In genomic region chr1:156479093-156480014, GRCh38 we compare ENCODE assay signal across 16 cellular contexts. TPM values are rescaled to one million over a fixed set of nuclear protein-coding genes. Genes with fewer than 3 reads are reported as not detected.
A peak's percentile ranks its signal among the peaks of the same experiment; 100 is the strongest.
DNase-seq lines count a peak whose midpoint lies in the region; ATAC-seq, FAIRE-seq and TF ChIP-seq lines count a peak whose summit lies in the region.
"Had no signal": no experiment of that assay in that cellular context is flagged by ENCODE, and none has a peak within 500 bp of the region (broad histone marks: within the 10 kb centered on the region; RNA-seq: fewer than 3 reads in every experiment).

No MANE protein-coding gene starts in this region.

- TF ChIP-seq POLR2A in prostate gland (IDR thresholded peaks at IDR 0.05) = no peak

- H3K4me3 Mint-ChIP-seq in IgD-negative memory B cell = peak overlapping the region in 1 of 4 donors; percentile 68
- H3K4me3 Mint-ChIP-seq: activated naive CD4-positive, alpha-beta T cell treated with anti-CD3 and anti-CD28 coated beads, Interleukin-2, amount 10 ng/mL, durations not matched to agents 7 days and 5 days had no signal

- peaks cover 53 to 87% (median 77%) of the 10 kb centered on the region in 10 experiments for H3K4me1 ChIP-seq in BLaER1 treated with 17β-estradiol and CSF1 and Interleukin-3, amounts not matched to agents 10 nM and 100 nM
- H3K4me1 ChIP-seq in prostate gland (replicated peaks) = peaks cover 17% of the 10 kb centered on the region
- H3K4me1 ChIP-seq: colonic mucosa had no signal

- ATAC-seq in GM21723 (IDR thresholded peaks at IDR 0.05; ENCODE audit: unreplicated experiment) = no peak
- no peak for ATAC-seq in activated CD4-positive, CD25-positive, alpha-beta regulatory T cell treated with anti-CD3 and anti-CD28 coated beads, Interleukin-2, amount 50 U/mL, for 24 hours

- peaks cover 24 to 38% (median 27%) of the 10 kb centered on the region in 3 donors for H3K4me1 Mint-ChIP-seq in IgD-negative memory B cell

- peaks cover 99 to 100% (median 100%) of the 10 kb centered on the region in 11 experiments for H3K36me3 ChIP-seq in BLaER1 treated with 17β-estradiol and CSF1 and Interleukin-3, amounts not matched to agents 10 nM and 100 nM
- peaks cover 11 to 39% of the 10 kb centered on the region in 2 donors for H3K36me3 ChIP-seq in prostate gland

- H3K27ac Mint-ChIP-seq in IgD-negative memory B cell = peak overlapping the region in 2 of 3 donors; percentile 72 to 87

- intact Hi-C loops in dorsolateral prefrontal cortex (cut with DNase I) = loop anchor here in 1 of 2 donors (2.0 kb wide), 1 partner anchor 19 kb away; no protein-coding TSS in a partner anchor
- intact Hi-C loops in prostate gland (cut with DNase I) = no loop called here

- H3K27me3 Mint-ChIP-seq in IgD-negative memory B cell = no peaks in the 10 kb centered on the region
- H3K27me3 Mint-ChIP-seq: activated naive CD4-positive, alpha-beta T cell treated with anti-CD3 and anti-CD28 coated beads, Interleukin-2, amount 10 ng/mL, durations not matched to agents 7 days and 5 days had no signal

- 86% methylated on average over 15 of the region's 15 CpGs for WGBS in prostate gland

- H3K4me3 ChIP-seq in BLaER1 treated with 17β-estradiol and CSF1 and Interleukin-3, amounts not matched to agents 10 nM and 100 nM = no peak overlapping the region
- H3K4me3 ChIP-seq in dorsolateral prefrontal cortex = no peak overlapping the region
- H3K4me3 ChIP-seq in prostate gland = no peak overlapping the region
- H3K4me3 ChIP-seq: colonic mucosa, pancreas, upper lobe of left lung had no signal

- no peaks in the 10 kb centered on the region for H3K9me3 Mint-ChIP-seq in IgD-negative memory B cell
- H3K9me3 Mint-ChIP-seq: activated naive CD4-positive, alpha-beta T cell treated with anti-CD3 and anti-CD28 coated beads, Interleukin-2, amount 10 ng/mL, durations not matched to agents 7 days and 5 days had no signal

- peaks cover 4% of the 10 kb centered on the region for H3K36me3 Mint-ChIP-seq in IgD-negative memory B cell

- FAIRE-seq in urothelium cell line (lab: Jason Lieb, UNC) = no peak
- FAIRE-seq: pancreas had no signal

- DNase-seq in dorsolateral prefrontal cortex = no peak
- no peak for DNase-seq in prostate gland (ENCODE audit: low spot score)
- DNase-seq in amygdala (lab: John Stamatoyannopoulos, UW) = no peak
- DNase-seq in urothelium cell line (ENCODE audit: low spot score) = no peak
- DNase-seq: activated naive CD4-positive, alpha-beta T cell treated with anti-CD3 and anti-CD28 coated beads, Interleukin-2, amount 10 ng/mL, durations not matched to agents 7 days and 5 days; colonic mucosa; mesenchymal stem cell; NCI-H1092 treated with DMSO at 0.1 percent for 48 hours; SHP77; upper lobe of left lung had no signal

- H3K4me2 ChIP-seq in BLaER1 treated with 17β-estradiol and CSF1 and Interleukin-3, amounts not matched to agents 10 nM and 100 nM = peak overlapping the region in 6 of 11 experiments; percentile 11 to 74 (median 64); a peak in 10 of 22 replicates

- H3K9me3 ChIP-seq in BLaER1 treated with 17β-estradiol and CSF1 and Interleukin-3, amounts not matched to agents 10 nM and 100 nM (replicated peaks in 1 of 11) = no peaks in the 10 kb centered on the region
- H3K9me3 ChIP-seq in prostate gland = no peaks in the 10 kb centered on the region
- H3K9me3 ChIP-seq: colonic mucosa, pancreas, upper lobe of left lung had no signal

- H3K27me3 ChIP-seq in BLaER1 treated with 17β-estradiol and CSF1 and Interleukin-3, amounts not matched to agents 10 nM and 100 nM = no peaks in the 10 kb centered on the region
- H3K27me3 ChIP-seq in dorsolateral prefrontal cortex (no peaks in the 10 kb centered on the region), prostate gland (replicated peaks; ENCODE audit: insufficient read depth) (no peaks in the 10 kb centered on the region)
- H3K27me3 ChIP-seq: colonic mucosa, pancreas, upper lobe of left lung had no signal

- TF ChIP-seq CTCF in dorsolateral prefrontal cortex (IDR thresholded peaks at IDR 0.05 in 54 of 56, conservative IDR thresholded peaks at IDR 0.05 in 2 of 56; ENCODE audit: low read depth in 1 of 56, partially characterized antibody in 56 of 56) (no peak), prostate gland (IDR thresholded peaks at IDR 0.05) (no peak)

- peaks cover 98 to 100% (median 100%) of the 10 kb centered on the region in 11 experiments for H4K20me1 ChIP-seq in BLaER1 treated with 17β-estradiol and CSF1 and Interleukin-3, amounts not matched to agents 10 nM and 100 nM

- H3K9ac ChIP-seq in BLaER1 treated with 17β-estradiol and CSF1 and Interleukin-3, amounts not matched to agents 10 nM and 100 nM = peak overlapping the region in 9 of 11 experiments; percentile 5 to 53 (median 35); a peak in 13 of 22 replicates

- H3K27ac ChIP-seq in BLaER1 treated with 17β-estradiol and CSF1 and Interleukin-3, amounts not matched to agents 10 nM and 100 nM = peak overlapping the region in 7 of 11 experiments; percentile 17 to 58 (median 55); a peak in 13 of 22 replicates
- H3K27ac ChIP-seq in dorsolateral prefrontal cortex = peak overlapping the region in 58 of 59 donors; percentile 16 to 100 (median 93)
- H3K27ac ChIP-seq in prostate gland = peak overlapping the region; percentile 81 to 92
- H3K27ac ChIP-seq: C4-2B, colonic mucosa, pancreas had no signal

RNA-seq across cellular contexts. Expression of gene MEF2D, which starts 21.2 kb away (rescaled TPM):
- 16.2 TPM for polyA plus RNA-seq in IgD-negative memory B cell
- total RNA-seq in dorsolateral prefrontal cortex (100 to 1,000 TPM in 40 of 120 experiments, 10 to 100 TPM in 80; 63.8 to 123 (median 93.8) TPM), prostate gland (100 to 1,000 TPM in 1 of 2 donors, 10 to 100 TPM in 1; 52.1 to 128 TPM)
